1 cellular context compared by ENCODE assay signal in the genomic region with DNA sequence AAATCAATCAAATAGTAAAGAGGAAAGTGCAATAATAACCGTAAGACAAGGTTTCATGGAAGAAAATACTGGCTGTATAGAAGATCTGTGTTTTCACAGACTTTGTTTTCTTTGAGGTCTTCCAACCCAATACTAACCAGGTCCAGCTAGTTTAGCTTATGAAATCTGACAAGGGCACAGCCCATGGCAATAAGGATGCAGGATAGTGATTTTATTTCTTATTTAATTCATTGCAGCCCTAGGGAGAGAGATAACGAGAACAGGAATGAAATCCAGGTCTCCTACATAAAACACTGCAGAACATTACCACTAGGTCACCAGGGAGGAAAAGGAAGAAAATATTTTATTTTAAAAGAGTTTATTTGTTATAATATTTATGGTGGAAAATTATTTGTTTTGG.
TF ChIP-seq lines count a peak whose summit lies in the region.

No MANE protein-coding gene starts in this region.

TF ChIP-seq in SK-N-SH treated with all-trans-retinoic acid at 6 μM for 48 hours, 23 proteins besides CTCF, POLR2A, EP300 and RAD21 (continued from another document):
- TF ChIP-seq, protein P1, sequence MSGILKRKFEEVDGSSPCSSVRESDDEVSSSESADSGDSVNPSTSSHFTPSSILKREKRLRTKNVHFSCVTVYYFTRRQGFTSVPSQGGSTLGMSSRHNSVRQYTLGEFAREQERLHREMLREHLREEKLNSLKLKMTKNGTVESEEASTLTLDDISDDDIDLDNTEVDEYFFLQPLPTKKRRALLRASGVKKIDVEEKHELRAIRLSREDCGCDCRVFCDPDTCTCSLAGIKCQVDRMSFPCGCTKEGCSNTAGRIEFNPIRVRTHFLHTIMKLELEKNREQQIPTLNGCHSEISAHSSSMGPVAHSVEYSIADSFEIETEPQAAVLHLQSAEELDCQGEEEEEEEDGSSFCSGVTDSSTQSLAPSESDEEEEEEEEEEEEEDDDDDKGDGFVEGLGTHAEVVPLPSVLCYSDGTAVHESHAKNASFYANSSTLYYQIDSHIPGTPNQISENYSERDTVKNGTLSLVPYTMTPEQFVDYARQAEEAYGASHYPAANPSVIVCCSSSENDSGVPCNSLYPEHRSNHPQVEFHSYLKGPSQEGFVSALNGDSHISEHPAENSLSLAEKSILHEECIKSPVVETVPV (CRISPR knock-in tag; IDR thresholded peaks at IDR 0.05) = no peak
- TF ChIP-seq ZNF8 (CRISPR knock-in tag; IDR thresholded peaks at IDR 0.05) (no peak), ZNF565 (CRISPR knock-in tag; conservative IDR thresholded peaks at IDR 0.05; ENCODE audit: low read depth) (no peak), PATZ1 (CRISPR knock-in tag; IDR thresholded peaks at IDR 0.05; ENCODE audit: borderline replicate concordance) (no peak), ISL1 (CRISPR knock-in tag; IDR thresholded peaks at IDR 0.05) (no peak), CSDC2 (CRISPR knock-in tag; IDR thresholded peaks at IDR 0.05) (no peak), RARB (CRISPR knock-in tag; IDR thresholded peaks at IDR 0.05) (no peak), BACH2 (CRISPR knock-in tag; IDR thresholded peaks at IDR 0.05; ENCODE audit: borderline replicate concordance) (no peak), SNAI2 (CRISPR knock-in tag; IDR thresholded peaks at IDR 0.05) (no peak), ZNF70 (CRISPR knock-in tag; IDR thresholded peaks at IDR 0.05) (no peak), OSR1 (CRISPR knock-in tag; IDR thresholded peaks at IDR 0.05) (no peak), TOX (CRISPR knock-in tag; IDR thresholded peaks at IDR 0.05; ENCODE audit: borderline replicate concordance) (no peak), ESRRG (CRISPR knock-in tag; IDR thresholded peaks at IDR 0.05) (no peak), ARNTL (CRISPR knock-in tag; IDR thresholded peaks at IDR 0.05; ENCODE audit: borderline replicate concordance, low read depth) (no peak), ZC3H10 (CRISPR knock-in tag; IDR thresholded peaks at IDR 0.05) (no peak), TCF4 (CRISPR knock-in tag; IDR thresholded peaks at IDR 0.05; ENCODE audit: borderline replicate concordance) (no peak), ZFP3 (CRISPR knock-in tag; IDR thresholded peaks at IDR 0.05) (no peak)
- TF ChIP-seq, protein P2, sequence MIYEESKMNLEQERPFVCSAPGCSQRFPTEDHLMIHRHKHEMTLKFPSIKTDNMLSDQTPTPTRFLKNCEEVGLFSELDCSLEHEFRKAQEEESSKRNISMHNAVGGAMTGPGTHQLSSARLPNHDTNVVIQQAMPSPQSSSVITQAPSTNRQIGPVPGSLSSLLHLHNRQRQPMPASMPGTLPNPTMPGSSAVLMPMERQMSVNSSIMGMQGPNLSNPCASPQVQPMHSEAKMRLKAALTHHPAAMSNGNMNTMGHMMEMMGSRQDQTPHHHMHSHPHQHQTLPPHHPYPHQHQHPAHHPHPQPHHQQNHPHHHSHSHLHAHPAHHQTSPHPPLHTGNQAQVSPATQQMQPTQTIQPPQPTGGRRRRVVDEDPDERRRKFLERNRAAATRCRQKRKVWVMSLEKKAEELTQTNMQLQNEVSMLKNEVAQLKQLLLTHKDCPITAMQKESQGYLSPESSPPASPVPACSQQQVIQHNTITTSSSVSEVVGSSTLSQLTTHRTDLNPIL (CRISPR knock-in tag; IDR thresholded peaks at IDR 0.05; ENCODE audit: low read depth) = no peak
- TF ChIP-seq, protein P3, sequence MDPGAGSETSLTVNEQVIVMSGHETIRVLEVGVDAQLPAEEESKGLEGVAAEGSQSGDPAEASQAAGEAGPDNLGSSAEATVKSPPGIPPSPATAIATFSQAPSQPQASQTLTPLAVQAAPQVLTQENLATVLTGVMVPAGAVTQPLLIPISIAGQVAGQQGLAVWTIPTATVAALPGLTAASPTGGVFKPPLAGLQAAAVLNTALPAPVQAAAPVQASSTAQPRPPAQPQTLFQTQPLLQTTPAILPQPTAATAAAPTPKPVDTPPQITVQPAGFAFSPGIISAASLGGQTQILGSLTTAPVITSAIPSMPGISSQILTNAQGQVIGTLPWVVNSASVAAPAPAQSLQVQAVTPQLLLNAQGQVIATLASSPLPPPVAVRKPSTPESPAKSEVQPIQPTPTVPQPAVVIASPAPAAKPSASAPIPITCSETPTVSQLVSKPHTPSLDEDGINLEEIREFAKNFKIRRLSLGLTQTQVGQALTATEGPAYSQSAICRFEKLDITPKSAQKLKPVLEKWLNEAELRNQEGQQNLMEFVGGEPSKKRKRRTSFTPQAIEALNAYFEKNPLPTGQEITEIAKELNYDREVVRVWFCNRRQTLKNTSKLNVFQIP (CRISPR knock-in tag; IDR thresholded peaks at IDR 0.05; ENCODE audit: borderline replicate concordance, low read depth) = no peak
